ENCODE assay signal across 12 cellular contexts in genomic region chr11:65380460-65381126, GRCh38. TPM values are rescaled to one million over a fixed set of nuclear protein-coding genes. Genes with fewer than 3 reads are reported as not detected.
A peak's percentile ranks its signal among the peaks of the same experiment; 100 is the strongest.
DNase-seq lines count a peak whose midpoint lies in the region; ATAC-seq and TF ChIP-seq lines count a peak whose summit lies in the region.
"Had no signal": no experiment of that assay in that cellular context is flagged by ENCODE, and none has a peak within 500 bp of the region (broad histone marks: within the 10 kb centered on the region; RNA-seq: fewer than 3 reads in every experiment).

No MANE protein-coding gene starts in this region.

- H3K27ac Mint-ChIP-seq in T-cell: peak overlapping the region; percentile 98 to 100

- in situ Hi-C loops in mammary epithelial cell (cut with MboI; ENCODE audit: low sequenced_read_pairs in 2 of 2): loop anchor here in 1 of 2 donors (5.0 kb wide), 1 partner anchor 127 kb away; no protein-coding TSS in a partner anchor

- DNase-seq in breast epithelium (ENCODE audit: low spot score in 2 of 2) (no peak), mammary epithelial cell (no peak), T-cell (no peak), hepatocyte (ENCODE audit: low spot score) (no peak), thyroid gland (no peak), NCI-H1092 (lab: John Stamatoyannopoulos, UW) (no peak), GM19240 (ENCODE audit: insufficient read length, low spot score) (no peak)
- DNase-seq: anterior cingulate cortex, DMS153, NCI-H1436, nucleus accumbens had no signal

- no peaks in the 10 kb centered on the region for H4K20me1 ChIP-seq in mammary epithelial cell (ENCODE audit: insufficient read depth, low read length)
- no peaks in the 10 kb centered on the region for H4K20me1 ChIP-seq in hepatocyte (ENCODE audit: insufficient read depth, poor library complexity, severe bottlenecking)

- H3K27me3 ChIP-seq in breast epithelium (no peaks in the 10 kb centered on the region), mammary epithelial cell (ENCODE audit: insufficient read depth, low read length) (no peaks in the 10 kb centered on the region), hepatocyte (no peaks in the 10 kb centered on the region), thyroid gland (no peaks in the 10 kb centered on the region)

- peaks cover 39 to 50% (median 48%) of the 10 kb centered on the region in 3 donors for H3K4me1 Mint-ChIP-seq in T-cell

- H3K4me1 ChIP-seq in breast epithelium (peaks cover 0 to 18% of the 10 kb centered on the region in 2 donors), mammary epithelial cell (ENCODE audit: insufficient read depth, low read length) (peaks cover 40% of the 10 kb centered on the region), hepatocyte (ENCODE audit: insufficient read depth) (peaks cover 61% of the 10 kb centered on the region), thyroid gland (peaks cover 19 to 52% of the 10 kb centered on the region in 2 donors)

- H3K27me3 Mint-ChIP-seq in T-cell: no peaks in the 10 kb centered on the region

- ATAC-seq in T-cell (replicated peaks in 1 of 4): no peak
- ATAC-seq in activated CD4-positive, CD25-positive, alpha-beta regulatory T cell treated with anti-CD3 and anti-CD28 coated beads, Interleukin-2, amount 50 U/mL, for 24 hours: no peak

- H3K4me3 ChIP-seq in breast epithelium (no peak overlapping the region), mammary epithelial cell (replicated peaks in 1 of 3; ENCODE audit: insufficient read depth in 1 of 3, low read depth in 2 of 3, low read length in 3 of 3) (no peak overlapping the region), hepatocyte (no peak overlapping the region), thyroid gland (replicated peaks in 1 of 3) (no peak overlapping the region)

- H2AFZ ChIP-seq in mammary epithelial cell (ENCODE audit: low read depth, low read length) (no peak overlapping the region), hepatocyte (no peak overlapping the region)

- POLR2A ChIA-PET in T-cell (lab: Charles Lee): interaction anchor here in 1 of 2 donors (0.5 to 0.7 kb wide), 2 partner anchors 52 to 140 kb away, joined by 3 read pairs; no protein-coding TSS in a partner anchor

- dilution Hi-C loops in mammary epithelial cell (cut with HindIII; ENCODE audit: low sequenced_read_pairs): no loop called here

- TF ChIP-seq CTCF in breast epithelium (IDR thresholded peaks at IDR 0.05) (no peak), mammary epithelial cell (conservative IDR thresholded peaks at IDR 0.05 in 1 of 2, IDR thresholded peaks at IDR 0.05 in 1 of 2; ENCODE audit: extremely low read depth in 1 of 2, insufficient read depth in 1 of 2, low read depth in 1 of 2, low read length in 2 of 2) (peak in 1 of 2 donors; percentile 13), hepatocyte (IDR thresholded peaks at IDR 0.05; ENCODE audit: poor library complexity) (no peak), thyroid gland (IDR thresholded peaks at IDR 0.05) (no peak)

- no TSS peak for BruUV-seq in mammary epithelial cell (replicated peaks; lab: Mats Ljungman, UMichigan)

- H3K9ac ChIP-seq in mammary epithelial cell (ENCODE audit: insufficient read depth, low read length): no peak overlapping the region

- H3K79me2 ChIP-seq in mammary epithelial cell (ENCODE audit: insufficient read depth, low read length): no peaks in the 10 kb centered on the region
- peaks cover 3% of the 10 kb centered on the region for H3K79me2 ChIP-seq in hepatocyte

- no peaks in the 10 kb centered on the region for H3K9me3 Mint-ChIP-seq in T-cell

- H3K36me3 ChIP-seq in breast epithelium (no peaks in the 10 kb centered on the region), mammary epithelial cell (ENCODE audit: insufficient read depth, low read length) (no peaks in the 10 kb centered on the region), hepatocyte (replicated peaks; ENCODE audit: insufficient read depth, low read depth) (no peaks in the 10 kb centered on the region), thyroid gland (no peaks in the 10 kb centered on the region)

- no peak for TF ChIP-seq POLR2A in breast epithelium (IDR thresholded peaks at IDR 0.05)
- TF ChIP-seq POLR2A in thyroid gland (IDR thresholded peaks at IDR 0.05): no peak

- H3K9me2 ChIP-seq in hepatocyte (replicated peaks; ENCODE audit: insufficient read depth): no peaks in the 10 kb centered on the region

- H3K27ac ChIP-seq in breast epithelium: peak overlapping the region; percentile 98 to 99
- H3K27ac ChIP-seq in mammary epithelial cell (ENCODE audit: insufficient read depth, low read depth, low read length): no peak overlapping the region
- peak overlapping the region; percentile 99 for H3K27ac ChIP-seq in hepatocyte
- peak overlapping the region; percentile 82 to 98 (median 93) for H3K27ac ChIP-seq in thyroid gland

- H3K4me3 Mint-ChIP-seq in T-cell: peak overlapping the region in 2 of 3 donors; percentile 84 to 96

- WGBS in mammary epithelial cell (ENCODE audit: low coverage, missing lambda C conversion rate): 70% methylated on average over 11 of the region's 17 CpGs
- WGBS in hepatocyte (ENCODE audit: low lambda C conversion rate, missing lambda C conversion rate): 83% methylated on average over 17 of the region's 17 CpGs
- WGBS in thyroid gland, 2 donors: 90 to 93% methylated on average over 12 to 16 of the region's 17 CpGs

- H3K9me3 ChIP-seq in breast epithelium (no peaks in the 10 kb centered on the region), mammary epithelial cell (replicated peaks; ENCODE audit: insufficient read depth, low read length) (no peaks in the 10 kb centered on the region), hepatocyte (ENCODE audit: low read depth) (no peaks in the 10 kb centered on the region), thyroid gland (no peaks in the 10 kb centered on the region)

- intact Hi-C loops in breast epithelium (cut with DNase I; ENCODE audit: low total_unique reads) (loop anchor here (5.0 to 10.0 kb wide), 2 partner anchors 37 to 134 kb away; no protein-coding TSS in a partner anchor), mammary epithelial cell (cut with micrococcal nuclease) (no loop called here), thyroid gland (cut with DNase I) (loop anchor here (5.0 kb wide), 1 partner anchor 37 kb away; no protein-coding TSS in a partner anchor)

- H3K4me2 ChIP-seq in mammary epithelial cell (ENCODE audit: insufficient read depth, low read depth, low read length): no peak overlapping the region
- peak overlapping the region; percentile 69 for H3K4me2 ChIP-seq in hepatocyte

- CTCF ChIA-PET in mammary epithelial cell (lab: Charles Lee; ENCODE audit: low non-redundant PET): no interaction called here
- CTCF ChIA-PET in T-cell (lab: Charles Lee): interaction anchor here in 1 of 2 donors (0.6 to 0.7 kb wide), 2 partner anchors 12 to 131 kb away, joined by 3 to 4 read pairs; no protein-coding TSS in a partner anchor

- H3K36me3 Mint-ChIP-seq in T-cell: no peaks in the 10 kb centered on the region

RNA-seq across cellular contexts. Expression of gene SLC25A45, which starts 1.9 kb away (rescaled TPM):
- total RNA-seq in breast epithelium (1 to 10 TPM; 5.4 to 9.1 (median 6.6) TPM), mammary epithelial cell (1 to 10 TPM in 1 of 2 donors, under 1 TPM in 1; 0.50 to 2.4 TPM), T-cell (10 to 100 TPM; 18.7 to 72.2 (median 22.6) TPM), hepatocyte (4.9 and 8.8 TPM in 2 replicates), thyroid gland (10 to 100 TPM; 13.0 to 28.0 (median 20.9) TPM)
- polyA plus RNA-seq in mammary epithelial cell (0.28 TPM), hepatocyte (13.9 and 20.3 TPM in 2 replicates)
- polyA minus RNA-seq in mammary epithelial cell: 2.0 TPM

RNA-seq across cellular contexts. Expression of gene FRMD8, which starts 5.8 kb away (rescaled TPM):
- 10 to 100 TPM; 22.9 to 57.0 (median 49.0) TPM for total RNA-seq in breast epithelium
- total RNA-seq in mammary epithelial cell: 10 to 100 TPM; 43.4 to 74.8 TPM
- 34.0 TPM for polyA plus RNA-seq in mammary epithelial cell
- 43.2 TPM for polyA minus RNA-seq in mammary epithelial cell
- 10 to 100 TPM; 35.6 to 79.1 (median 77.8) TPM for total RNA-seq in T-cell
- 20.8 and 25.7 TPM in 2 replicates for total RNA-seq in hepatocyte
- polyA plus RNA-seq in hepatocyte: 22.2 and 31.0 TPM in 2 replicates
- 10 to 100 TPM; 22.5 to 44.9 (median 31.0) TPM for total RNA-seq in thyroid gland

RNA-seq across cellular contexts. Expression of gene TIGD3, which starts 26.0 kb away (rescaled TPM):
- 1 to 10 TPM in 1 of 3 donors, under 1 TPM in 1, not detected in 1; 0.29 to 1.3 TPM for total RNA-seq in breast epithelium
- not detected for total RNA-seq in mammary epithelial cell
- 0.03 TPM for polyA plus RNA-seq in mammary epithelial cell
- not detected for polyA minus RNA-seq in mammary epithelial cell
- 1 to 10 TPM in 2 of 5 donors, under 1 TPM in 3; 0.48 to 1.3 (median 0.92) TPM for total RNA-seq in T-cell
- 1.7 and 1.8 TPM in 2 replicates for total RNA-seq in hepatocyte
- 1.6 and 2.0 TPM in 2 replicates for polyA plus RNA-seq in hepatocyte
- under 1 TPM in 1 of 4 donors, not detected in 3; 0.34 TPM for total RNA-seq in thyroid gland

RNA-seq across cellular contexts. Expression of gene NEAT1, which starts 42.0 kb away (rescaled TPM):
- total RNA-seq in breast epithelium (100 to 1,000 TPM; 323 to 391 (median 351) TPM), mammary epithelial cell (100 to 1,000 TPM; 364 to 775 TPM), T-cell (1,000 to 10,000 TPM in 1 of 5 donors, 100 to 1,000 TPM in 4; 368 to 1,017 (median 906) TPM), hepatocyte (104 and 130 TPM in 2 replicates), thyroid gland (1,000 to 10,000 TPM in 1 of 4 donors, 100 to 1,000 TPM in 3; 195 to 1,623 (median 652) TPM)
- polyA plus RNA-seq in mammary epithelial cell (20.1 TPM), hepatocyte (168 and 209 TPM in 2 replicates)
- polyA minus RNA-seq in mammary epithelial cell: 98.8 TPM

RNA-seq across cellular contexts. Expression of gene DPF2, which starts 46.9 kb away (rescaled TPM):
- 10 to 100 TPM; 30.7 to 44.8 (median 39.7) TPM for total RNA-seq in breast epithelium
- 10 to 100 TPM; 31.0 to 54.6 TPM for total RNA-seq in mammary epithelial cell
- polyA plus RNA-seq in mammary epithelial cell: 32.7 TPM
- 80.0 TPM for polyA minus RNA-seq in mammary epithelial cell
- 10 to 100 TPM; 57.9 to 95.4 (median 91.7) TPM for total RNA-seq in T-cell
- total RNA-seq in hepatocyte: 26.8 and 28.4 TPM in 2 replicates
- 50.0 and 51.6 TPM in 2 replicates for polyA plus RNA-seq in hepatocyte
- total RNA-seq in thyroid gland: 10 to 100 TPM; 45.0 to 52.7 (median 48.0) TPM
